Comparison of ENCODE assay signal across 8 cellular contexts in the genomic region with DNA sequence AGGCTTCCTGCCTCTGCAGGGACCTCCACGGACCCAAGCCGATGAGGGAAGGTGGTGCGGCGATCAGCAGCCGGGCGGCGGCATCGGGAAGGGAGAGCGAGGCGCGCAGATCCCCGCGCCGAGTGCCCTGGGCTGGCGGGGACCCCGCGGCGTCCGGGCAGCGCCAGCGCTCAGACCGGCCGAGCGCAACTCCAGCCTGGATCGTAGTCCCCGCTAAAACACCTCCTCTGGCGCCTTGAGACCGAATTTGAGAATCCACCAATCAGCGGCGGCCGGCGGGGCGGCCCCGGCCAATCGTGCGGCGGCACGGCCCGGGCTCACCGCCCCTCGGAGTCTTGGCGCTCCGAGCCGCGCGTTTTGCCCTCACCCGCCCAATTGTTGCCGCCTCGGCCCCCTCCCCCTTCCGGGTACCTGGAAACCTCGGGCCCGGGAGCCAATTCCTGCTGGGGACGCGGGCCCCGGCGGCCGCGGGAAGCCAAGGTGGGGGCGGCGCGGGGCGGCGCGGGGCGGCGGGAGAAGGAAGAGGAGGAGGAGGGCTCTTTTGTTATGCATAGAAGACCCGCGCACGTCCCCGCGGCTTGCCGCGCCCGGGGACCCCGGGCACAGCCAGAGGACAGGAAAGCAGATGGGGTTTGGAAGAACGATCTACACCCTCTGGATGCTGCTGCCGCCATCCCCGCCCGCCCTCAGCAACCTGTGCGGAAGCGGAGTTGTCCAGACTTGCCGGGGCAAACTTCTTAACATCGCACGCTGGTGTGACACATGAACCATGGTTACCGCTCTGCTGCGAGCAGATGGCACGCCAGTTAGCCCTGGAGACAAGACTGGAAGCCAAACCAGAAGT. TPM values are rescaled to one million over a fixed set of nuclear protein-coding genes. Genes with fewer than 3 reads are reported as not detected.
DNase-seq lines count a peak whose midpoint lies in the region; ATAC-seq lines count a peak whose summit lies in the region.

A gene with protein sequence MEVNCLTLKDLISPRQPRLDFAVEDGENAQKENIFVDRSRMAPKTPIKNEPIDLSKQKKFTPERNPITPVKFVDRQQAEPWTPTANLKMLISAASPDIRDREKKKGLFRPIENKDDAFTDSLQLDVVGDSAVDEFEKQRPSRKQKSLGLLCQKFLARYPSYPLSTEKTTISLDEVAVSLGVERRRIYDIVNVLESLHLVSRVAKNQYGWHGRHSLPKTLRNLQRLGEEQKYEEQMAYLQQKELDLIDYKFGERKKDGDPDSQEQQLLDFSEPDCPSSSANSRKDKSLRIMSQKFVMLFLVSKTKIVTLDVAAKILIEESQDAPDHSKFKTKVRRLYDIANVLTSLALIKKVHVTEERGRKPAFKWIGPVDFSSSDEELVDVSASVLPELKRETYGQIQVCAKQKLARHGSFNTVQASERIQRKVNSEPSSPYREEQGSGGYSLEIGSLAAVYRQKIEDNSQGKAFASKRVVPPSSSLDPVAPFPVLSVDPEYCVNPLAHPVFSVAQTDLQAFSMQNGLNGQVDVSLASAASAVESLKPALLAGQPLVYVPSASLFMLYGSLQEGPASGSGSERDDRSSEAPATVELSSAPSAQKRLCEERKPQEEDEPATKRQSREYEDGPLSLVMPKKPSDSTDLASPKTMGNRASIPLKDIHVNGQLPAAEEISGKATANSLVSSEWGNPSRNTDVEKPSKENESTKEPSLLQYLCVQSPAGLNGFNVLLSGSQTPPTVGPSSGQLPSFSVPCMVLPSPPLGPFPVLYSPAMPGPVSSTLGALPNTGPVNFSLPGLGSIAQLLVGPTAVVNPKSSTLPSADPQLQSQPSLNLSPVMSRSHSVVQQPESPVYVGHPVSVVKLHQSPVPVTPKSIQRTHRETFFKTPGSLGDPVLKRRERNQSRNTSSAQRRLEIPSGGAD (minus strand): TSS at position 209 of the 844 bp plus-strand sequence. CDS start 934 bp downstream, outside the sequence.

- peak within 1 kb of the TSS; percentile 40 for H3K4ac ChIP-seq in mesendoderm (ENCODE audit: low read depth, low read length)

- peak within 1 kb of the TSS; percentile 64 for H2BK120ac ChIP-seq in mesendoderm (ENCODE audit: low read depth, low read length)

- H3K9ac ChIP-seq in endocrine pancreas (ENCODE audit: control insufficient read depth, insufficient read depth, low read length) = peak within 1 kb of the TSS; percentile 38
- peak within 1 kb of the TSS; percentile 96 for H3K9ac ChIP-seq in mesendoderm (ENCODE audit: low read length)

- H3K23ac ChIP-seq in mesendoderm (ENCODE audit: low read length) = peak within 1 kb of the TSS; percentile 98

- H3K36me3 ChIP-seq in endocrine pancreas (ENCODE audit: control insufficient read depth, insufficient read depth, low read length) = no peaks in the 10 kb centered on the region
- H3K36me3 ChIP-seq in mesendoderm (ENCODE audit: control insufficient read depth, insufficient read depth, low read length) = no peaks in the 10 kb centered on the region

- H2AK5ac ChIP-seq in mesendoderm (ENCODE audit: low read length) = no peak within 1 kb of the TSS

- H3K18ac ChIP-seq in mesendoderm (ENCODE audit: low read length) = peak within 1 kb of the TSS; percentile 71

- peak within 1 kb of the TSS; percentile 59 for H3K4me2 ChIP-seq in mesendoderm (ENCODE audit: low read length)

- peak within 1 kb of the TSS; percentile 99 for H3K27ac ChIP-seq in mesendoderm (ENCODE audit: low read depth, low read length)

- H3K4me3 ChIP-seq in endocrine pancreas (ENCODE audit: control insufficient read depth, insufficient read depth, low read length) (peak within 1 kb of the TSS; percentile 25), mesendoderm (ENCODE audit: low read length) (peak within 1 kb of the TSS; percentile 90)

- no CpG with 5 or more reads among the region's 87 CpGs for WGBS in mesendoderm (ENCODE audit: extremely low coverage, insufficient coverage, low lambda C conversion rate)

- peak within 1 kb of the TSS; percentile 97 for H2BK5ac ChIP-seq in mesendoderm (ENCODE audit: low read length)

- DNase-seq in COR-L47 (lab: John Stamatoyannopoulos, UW) (peak; percentile 95), HT-29 (ENCODE audit: low spot score) (peak; percentile 94), NK-92 (lab: John Stamatoyannopoulos, UW; ENCODE audit: unreplicated experiment) (peak; percentile 8), mesendoderm (peak; percentile 98)
- DNase-seq in activated CD8-positive, alpha-beta memory T cell treated with anti-CD3 and anti-CD28 coated beads for 24 hours = peak; percentile 93
- DNase-seq in stimulated activated CD8-positive, alpha-beta memory T cell treated with anti-CD3 and anti-CD28 coated beads, Interleukin-12 subunit alpha, Interleukin-12 subunit beta, amount 100 ng/mL, for 4 hours (ENCODE audit: low read depth) = peak; percentile 64

- peaks cover 10% of the 10 kb centered on the region for H3K79me1 ChIP-seq in mesendoderm (ENCODE audit: low read length)

- no peak within 1 kb of the TSS for H4K5ac ChIP-seq in mesendoderm (ENCODE audit: low read length)

- peak within 1 kb of the TSS; percentile 100 for H3K56ac ChIP-seq in mesendoderm (ENCODE audit: low read length)

- peak; percentile 64 for ATAC-seq in GM21367 (IDR thresholded peaks at IDR 0.05; ENCODE audit: unreplicated experiment)

- H4K8ac ChIP-seq in mesendoderm (ENCODE audit: low read depth, low read length) = no peak within 1 kb of the TSS

- H3K4me1 ChIP-seq in endocrine pancreas (ENCODE audit: control insufficient read depth, insufficient read depth, low read length) (peaks cover 4% of the 10 kb centered on the region), mesendoderm (ENCODE audit: control insufficient read depth, low read depth, low read length) (peaks cover 2% of the 10 kb centered on the region)

- H3K27me3 ChIP-seq in endocrine pancreas (ENCODE audit: control insufficient read depth, insufficient read depth, low read length) = peaks cover 4% of the 10 kb centered on the region
- no peaks in the 10 kb centered on the region for H3K27me3 ChIP-seq in mesendoderm (ENCODE audit: insufficient read depth, low read length, poor library complexity)

- H3K79me2 ChIP-seq in mesendoderm (ENCODE audit: control insufficient read depth, insufficient read depth, low read length) = peaks cover 5% of the 10 kb centered on the region

- H3K9me3 ChIP-seq in endocrine pancreas (ENCODE audit: control insufficient read depth, low read length) = no peaks in the 10 kb centered on the region

- no peak within 1 kb of the TSS for H2BK15ac ChIP-seq in mesendoderm (replicated peaks; ENCODE audit: low read depth)

RNA-seq across cellular contexts. Expression of the gene that starts here (rescaled TPM):
- 7.8 and 10.5 TPM in 2 replicates for total RNA-seq in HT-29 (2014; rRNA removed; shearing (Covaris generic))
- 11.2 TPM for polyA plus RNA-seq in mesendoderm (2013, experiment 1 of 2)
- polyA plus RNA-seq in mesendoderm (2013, experiment 2 of 2) = 11.2 TPM

Comparison
In these comparisons a context has a peak if more than half of its experiments do, and no peak if none do; other contexts are left out.
1. Peak in every context shown above with its lines: DNase-seq, ATAC-seq, H3K4me3 ChIP-seq and H3K27ac ChIP-seq.
2. DNase-seq: peak in every context shown above with its lines; median percentile 98 in mesendoderm; 95 in COR-L47; 94 in HT-29; 93 in activated CD8-positive, alpha-beta memory T cell treated with anti-CD3 and anti-CD28 coated beads for 24 hours; 64 in stimulated activated CD8-positive, alpha-beta memory T cell treated with anti-CD3 and anti-CD28 coated beads, Interleukin-12 subunit alpha, Interleukin-12 subunit beta, amount 100 ng/mL, for 4 hours; 8 in NK-92.